In the genomic region with DNA sequence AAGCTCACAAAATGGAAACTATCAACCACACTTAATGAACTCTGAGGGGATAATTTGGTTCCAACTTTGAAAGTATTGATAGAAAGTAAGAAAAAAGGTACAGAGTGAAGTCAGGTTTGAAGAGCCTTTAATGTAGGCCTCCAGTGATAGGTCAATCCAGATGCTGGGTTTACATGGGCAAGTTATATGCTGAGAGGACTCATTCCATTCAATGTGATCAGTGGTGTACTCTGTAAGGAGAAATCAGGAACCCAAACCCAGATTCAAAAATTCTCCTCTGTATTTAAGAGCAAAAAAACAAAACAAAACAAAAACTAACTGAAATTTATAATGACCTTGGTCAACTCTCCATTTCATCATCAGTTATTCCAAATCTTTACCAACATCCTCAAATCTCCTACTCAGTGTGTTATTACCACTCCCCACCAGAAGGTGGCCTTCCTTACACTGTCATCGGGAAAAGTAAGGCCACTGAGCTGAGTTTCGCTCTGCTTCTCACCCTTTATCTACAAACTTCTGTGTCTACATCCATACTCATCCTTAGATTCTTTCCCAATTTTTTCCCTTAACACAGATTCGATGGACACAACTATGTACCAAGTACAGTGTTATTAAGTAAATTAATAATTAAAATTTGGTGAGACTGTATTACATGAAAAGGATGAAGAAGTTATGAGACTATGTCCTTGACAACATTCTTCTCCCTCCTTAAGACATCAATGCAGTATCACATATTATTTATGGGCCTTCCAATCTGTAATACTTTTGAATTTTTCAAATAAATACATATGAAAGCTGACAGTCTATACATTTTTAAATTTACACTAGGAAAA, we compare ENCODE assay signal across 8 cellular contexts.
DNase-seq lines count a peak whose midpoint lies in the region; ATAC-seq and TF ChIP-seq lines count a peak whose summit lies in the region.

No MANE protein-coding gene starts in this region.

- H3K4me3 ChIP-seq in fibroblast of mammary gland (ENCODE audit: control insufficient read depth, low read depth, low read length), result no peak overlapping the region

- no peak overlapping the region for H3K4me3 Mint-ChIP-seq in nephron progenitor cell

- ATAC-seq in GM19351 (IDR thresholded peaks at IDR 0.05; ENCODE audit: unreplicated experiment) (peak; percentile 82), HG03558 (IDR thresholded peaks at IDR 0.05; ENCODE audit: extremely low read depth, unreplicated experiment) (peak; percentile 71)

- no peak overlapping the region for H3K27ac Mint-ChIP-seq in nephron progenitor cell

- DNase-seq in COLO829 (ENCODE audit: low spot score) (peak; percentile 28), NCI-H69 (lab: John Stamatoyannopoulos, UW) (peak; percentile 63), activated T-cell treated with anti-CD3 and anti-CD28 coated beads for 24 hours (ENCODE audit: low read depth) (peak; percentile 30), fibroblast of mammary gland (ENCODE audit: low read depth) (peak; percentile 82), nephron progenitor cell (peak; percentile 51), ureter (ENCODE audit: low spot score) (peak; percentile 65)

- H3K4me1 Mint-ChIP-seq in nephron progenitor cell, result no peaks in the 10 kb centered on the region

- TF ChIP-seq CTCF in fibroblast of mammary gland (conservative IDR thresholded peaks at IDR 0.05; ENCODE audit: control insufficient read depth, insufficient read depth, low read depth, low read length) (peak; percentile 96), nephron progenitor cell (IDR thresholded peaks at IDR 0.05) (peak; percentile 85)

- peaks cover 3% of the 10 kb centered on the region for H3K27me3 Mint-ChIP-seq in nephron progenitor cell (ENCODE audit: low read depth, poor library complexity)

- no peaks in the 10 kb centered on the region for H3K9me3 Mint-ChIP-seq in nephron progenitor cell

- H3K36me3 Mint-ChIP-seq in nephron progenitor cell (ENCODE audit: low read depth), result peaks cover 25% of the 10 kb centered on the region

Comparison
In these comparisons a context has a peak if more than half of its experiments do, and no peak if none do; other contexts are left out.
1. DNase-seq: peak in every context shown above with its lines; median percentile 82 in fibroblast of mammary gland; 65 in ureter; 63 in NCI-H69; 51 in nephron progenitor cell; 30 in activated T-cell treated with anti-CD3 and anti-CD28 coated beads for 24 hours; 28 in COLO829.